29 cellular contexts compared by ENCODE assay signal in genomic region chr21:31711326-31711725, GRCh38.
"Had no signal": no experiment of that assay in that cellular context is flagged by ENCODE, and none has a peak within 500 bp of the region (broad histone marks: within the 10 kb centered on the region; RNA-seq: fewer than 3 reads in every experiment).

No MANE protein-coding gene starts in this region.

- H3K4me3 Mint-ChIP-seq: activated CD4-positive, alpha-beta T cell treated with anti-CD3 and anti-CD28 coated beads for 36 hours; activated CD8-positive, alpha-beta memory T cell treated with anti-CD3 and anti-CD28 coated beads, Interleukin-2, amount 10 ng/mL, durations not matched to agents 7 days and 5 days; activated CD8-positive, alpha-beta T cell treated with anti-CD3 and anti-CD28 coated beads, Interleukin-2, amount 10 ng/mL, durations not matched to agents 7 days and 5 days; activated naive CD8-positive, alpha-beta T cell; natural killer cell treated with Interleukin-12 subunit alpha and Interleukin-12 subunit beta and Interleukin-15 and Interleukin-18, amount 100 ng/mL, for 72 hours; T-helper 2 cell treated with Interferon-gamma antibody and Interleukin-4, amounts not matched to agents 5 μg/mL and 100 μg/mL, for 36 hours had no signal

- H3K4me1 ChIP-seq: prostate gland had no signal

- H3K27ac Mint-ChIP-seq: activated CD4-positive, alpha-beta T cell treated with anti-CD3 and anti-CD28 coated beads for 36 hours; activated CD8-positive, alpha-beta memory T cell treated with anti-CD3 and anti-CD28 coated beads, Interleukin-2, amount 10 ng/mL, durations not matched to agents 7 days and 5 days; activated CD8-positive, alpha-beta T cell treated with anti-CD3 and anti-CD28 coated beads, Interleukin-2, amount 10 ng/mL, durations not matched to agents 7 days and 5 days; activated naive CD8-positive, alpha-beta T cell; activated T-helper 2 cell treated with anti-CD3 and anti-CD28 coated beads, Interferon-gamma antibody, Interleukin-2, Interleukin-4, amounts not matched to agents 10 μg/mL and 5 μg/mL and 100 μg/mL, durations not matched to agents 14 hours and 24 hours and 36 hours; natural killer cell treated with Interleukin-12 subunit alpha and Interleukin-12 subunit beta and Interleukin-15 and Interleukin-18, amount 100 ng/mL, for 72 hours; T-helper 2 cell treated with Interferon-gamma antibody and Interleukin-4, amounts not matched to agents 5 μg/mL and 100 μg/mL, for 36 hours had no signal

- H3K36me3 Mint-ChIP-seq: activated naive CD8-positive, alpha-beta T cell; natural killer cell treated with Interleukin-12 subunit alpha and Interleukin-12 subunit beta and Interleukin-15 and Interleukin-18, amount 100 ng/mL, for 72 hours had no signal

- ATAC-seq: activated CD4-positive, alpha-beta T cell treated with anti-CD3 and anti-CD28 coated beads for 36 hours; activated CD8-positive, alpha-beta memory T cell treated with anti-CD3 and anti-CD28 coated beads, Interleukin-2, amount 10 ng/mL, durations not matched to agents 7 days and 5 days; activated CD8-positive, alpha-beta T cell treated with anti-CD3 and anti-CD28 coated beads, Interleukin-2, amount 10 ng/mL, durations not matched to agents 7 days and 5 days; effector memory CD8-positive, alpha-beta T cell; heart right ventricle; left lung; lower lobe of right lung; natural killer cell treated with Interleukin-12 subunit alpha and Interleukin-12 subunit beta and Interleukin-15 and Interleukin-18, amount 100 ng/mL, for 72 hours had no signal

- H3K36me3 ChIP-seq: cardiac muscle cell, heart right ventricle, left lung, lower lobe of right lung, prostate gland, sigmoid colon, suprapubic skin, tibial artery had no signal

- H3K4me3 ChIP-seq: cardiac muscle cell, heart right ventricle, left lung, lower lobe of right lung, prostate gland, sigmoid colon, suprapubic skin, tibial artery had no signal

- H3K27ac ChIP-seq: cardiac muscle cell, heart right ventricle, left lung, lower lobe of right lung, prostate gland, sigmoid colon, suprapubic skin, tibial artery had no signal

- H3K27me3 ChIP-seq: cardiac muscle cell, heart right ventricle, left lung, sigmoid colon, suprapubic skin, tibial artery had no signal

- DNase-seq: activated CD4-positive, alpha-beta T cell treated with anti-CD3 and anti-CD28 coated beads for 36 hours; activated CD4-positive, CD25-positive, alpha-beta regulatory T cell; activated CD8-positive, alpha-beta memory T cell treated with anti-CD3 and anti-CD28 coated beads, Interleukin-2, amount 10 ng/mL, durations not matched to agents 7 days and 5 days; activated CD8-positive, alpha-beta T cell treated with anti-CD3 and anti-CD28 coated beads, Interleukin-2, amount 10 ng/mL, durations not matched to agents 7 days and 5 days; activated naive CD4-positive, alpha-beta T cell; activated T-cell treated with anti-CD3 and anti-CD28 coated beads, Interleukin-2, amount 50 U/mL, for 48 hours; anterior cingulate cortex; cortex of kidney; effector memory CD8-positive, alpha-beta T cell; erythroblast; heart right ventricle; left lung; lower lobe of right lung; mesendoderm; retina; sigmoid colon; stimulated activated CD4-positive, alpha-beta T cell treated with anti-CD3 and anti-CD28 coated beads, Interleukin-15, amount 100 ng/mL, for 24 hours; stimulated activated CD4-positive, alpha-beta T cell treated with anti-CD3 and anti-CD28 coated beads, Interleukin-2, amount 100 ng/mL, for 24 hours; stimulated activated naive CD4-positive, alpha-beta T cell; T-helper 1 cell; tibial artery had no signal

- H3K9me3 Mint-ChIP-seq: activated T-helper 2 cell treated with anti-CD3 and anti-CD28 coated beads, Interferon-gamma antibody, Interleukin-2, Interleukin-4, amounts not matched to agents 10 μg/mL and 5 μg/mL and 100 μg/mL, durations not matched to agents 14 hours and 24 hours and 36 hours; brain; effector memory CD8-positive, alpha-beta T cell; natural killer cell treated with Interleukin-12 subunit alpha and Interleukin-12 subunit beta and Interleukin-15 and Interleukin-18, amount 100 ng/mL, for 72 hours; T-helper 2 cell treated with Interferon-gamma antibody and Interleukin-4, amounts not matched to agents 5 μg/mL and 100 μg/mL, for 36 hours had no signal

- H3K27me3 Mint-ChIP-seq: activated CD4-positive, alpha-beta T cell treated with anti-CD3 and anti-CD28 coated beads for 36 hours; activated CD8-positive, alpha-beta memory T cell treated with anti-CD3 and anti-CD28 coated beads, Interleukin-2, amount 10 ng/mL, durations not matched to agents 7 days and 5 days; activated naive CD8-positive, alpha-beta T cell; brain; effector memory CD8-positive, alpha-beta T cell; natural killer cell treated with Interleukin-12 subunit alpha and Interleukin-12 subunit beta and Interleukin-15 and Interleukin-18, amount 100 ng/mL, for 72 hours had no signal
